8 cellular contexts compared by ENCODE assay signal in genomic region chr1:226308166-226308722, GRCh38. TPM values are rescaled to one million over a fixed set of nuclear protein-coding genes. Genes with fewer than 3 reads are reported as not detected.
DNase-seq lines count a peak whose midpoint lies in the region; FAIRE-seq and TF ChIP-seq lines count a peak whose summit lies in the region.

No MANE protein-coding gene starts in this region.

- H3K9ac ChIP-seq in astrocyte (ENCODE audit: low read length): peak overlapping the region; percentile 96

- peak; percentile 7 for DNase-seq in GM18507 (ENCODE audit: extremely low spot score, insufficient read length, low read depth)
- DNase-seq in NCI-H69 (lab: John Stamatoyannopoulos, UW): peak; percentile 82
- no peak for DNase-seq in astrocyte (ENCODE audit: low read depth)
- no peak for DNase-seq in kidney epithelial cell (ENCODE audit: low read depth)
- peak; percentile 6 for DNase-seq in stimulated activated naive CD4-positive, alpha-beta T cell treated with Interleukin-2 at 50 U/mL for 16 hours (lab: John Stamatoyannopoulos, UW)
- DNase-seq in activated CD4-positive, CD25-positive, alpha-beta regulatory T cell treated with anti-CD3 and anti-CD28 coated beads, Interleukin-2, amount 50 U/mL, for 72 hours: no peak
- DNase-seq in frontal cortex (ENCODE audit: low spot score in 2 of 2): no peak

- peaks cover 50% of the 10 kb centered on the region for H3K79me2 ChIP-seq in astrocyte (ENCODE audit: insufficient read depth, low read length)

- H3K27me3 ChIP-seq in astrocyte (ENCODE audit: insufficient read depth, low read length) (no peaks in the 10 kb centered on the region), kidney epithelial cell (ENCODE audit: control insufficient read depth, insufficient read depth, low read length) (no peaks in the 10 kb centered on the region)

- H3K4me3 ChIP-seq in HEK293 (ENCODE audit: low read depth, low read length): peak overlapping the region; percentile 81
- H3K4me3 ChIP-seq in astrocyte (ENCODE audit: insufficient read depth, low read depth, low read length): peak overlapping the region; percentile 86
- peak overlapping the region; percentile 99 for H3K4me3 ChIP-seq in kidney epithelial cell (ENCODE audit: low read depth, low read length)

- CTCF ChIA-PET in HEK293 (lab: Yijun Ruan, JAX): interaction anchor here (0.5 to 4.0 kb wide), 7 partner anchors 24 to 757 kb away, joined by 3 to 32 read pairs (median 3); no protein-coding TSS in a partner anchor

- H3K9me3 ChIP-seq in HEK293 (ENCODE audit: control insufficient read depth, insufficient read depth, low read depth, low read length): no peaks in the 10 kb centered on the region
- H3K9me3 ChIP-seq in astrocyte (ENCODE audit: insufficient read depth, low read depth, low read length): no peaks in the 10 kb centered on the region

- no peak overlapping the region for H3K27ac Mint-ChIP-seq in astrocyte (ENCODE audit: unreplicated experiment)

- peak overlapping the region; percentile 96 for H3K27ac ChIP-seq in HEK293 (ENCODE audit: extremely low read depth, low read depth, low read length)
- H3K27ac ChIP-seq in astrocyte (ENCODE audit: low read depth, low read length): peak overlapping the region; percentile 82

- H3K36me3 Mint-ChIP-seq in astrocyte (ENCODE audit: low read depth, unreplicated experiment): no peaks in the 10 kb centered on the region

- no peak for FAIRE-seq in GM18507 (lab: Jason Lieb, UNC)
- FAIRE-seq in astrocyte (lab: Jason Lieb, UNC): no peak
- no peak for FAIRE-seq in frontal cortex (lab: Jason Lieb, UNC)

- H2AFZ ChIP-seq in astrocyte (ENCODE audit: low read depth, low read length): peak overlapping the region; percentile 98

- H3K9me3 Mint-ChIP-seq in astrocyte (ENCODE audit: unreplicated experiment): no peaks in the 10 kb centered on the region

- H3K4me2 ChIP-seq in astrocyte (ENCODE audit: low read length): peak overlapping the region; percentile 98

- H3K4me1 ChIP-seq in HEK293 (ENCODE audit: control insufficient read depth, insufficient read depth, low read length) (peaks cover 8% of the 10 kb centered on the region; the same call in 1 of the 2 replicates), astrocyte (ENCODE audit: insufficient read depth, low read length) (peaks cover 5% of the 10 kb centered on the region)

- no peaks in the 10 kb centered on the region for H4K20me1 ChIP-seq in astrocyte (ENCODE audit: insufficient read depth, low read length)

- no peak for TF ChIP-seq CTCF in HEK293 (tag by site-specific recombination; IDR thresholded peaks at IDR 0.05)
- no peak for TF ChIP-seq CTCF in astrocyte (IDR thresholded peaks at IDR 0.05; ENCODE audit: insufficient read depth, low read depth, low read length)
- no peak for TF ChIP-seq CTCF in kidney epithelial cell (IDR thresholded peaks at IDR 0.05; ENCODE audit: insufficient read depth, low read length, poor library complexity, severe bottlenecking)

- H3K27me3 Mint-ChIP-seq in astrocyte (ENCODE audit: low read depth, unreplicated experiment): peaks cover 8% of the 10 kb centered on the region

- H3K4me3 Mint-ChIP-seq in astrocyte (ENCODE audit: unreplicated experiment): peak overlapping the region; percentile 91

- H3K36me3 ChIP-seq in HEK293 (ENCODE audit: control insufficient read depth in 2 of 2, insufficient read depth in 1 of 2, low read length in 2 of 2) (peaks cover 0 to 5% of the 10 kb centered on the region in 2 experiments; a peak in 1 of 3 replicates), astrocyte (ENCODE audit: insufficient read depth, low read length) (no peaks in the 10 kb centered on the region), kidney epithelial cell (ENCODE audit: control insufficient read depth, insufficient read depth, low read length) (no peaks in the 10 kb centered on the region)

- POLR2A ChIA-PET in HEK293 (lab: Yijun Ruan, JAX): interaction anchor here (0.6 to 2.8 kb wide), 15 partner anchors 8 to 246 kb away, joined by 3 to 38 read pairs (median 5); partner anchors contain the start of genes H3-3A and PARP1

- peaks cover 3% of the 10 kb centered on the region for H3K4me1 Mint-ChIP-seq in astrocyte (ENCODE audit: low read depth, unreplicated experiment)

TF ChIP-seq in HEK293, 187 proteins besides CTCF, POLR2A, EP300 and RAD21 (continues in another document):
- TF ChIP-seq SP2 (tag by site-specific recombination; IDR thresholded peaks at IDR 0.05) (peak; percentile 64), ZNF777 (tag by site-specific recombination; IDR thresholded peaks at IDR 0.05; ENCODE audit: borderline replicate concordance) (no peak), ZNF701 (tag by site-specific recombination; IDR thresholded peaks at IDR 0.05) (no peak), KLF1 (tag by site-specific recombination; IDR thresholded peaks at IDR 0.05) (no peak; the same call in 1 of the 2 replicates), ZNF311 (tag by site-specific recombination; IDR thresholded peaks at IDR 0.05; ENCODE audit: borderline replicate concordance) (no peak), ZEB2 (tag by site-specific recombination; IDR thresholded peaks at IDR 0.05) (no peak), ZNF24 (tag by site-specific recombination; IDR thresholded peaks at IDR 0.05) (no peak), BCL11B (tag by site-specific recombination; IDR thresholded peaks at IDR 0.05; ENCODE audit: low read depth) (0 out of 2 replicates have a peak, but pooled peaks have one; percentile 53), ZNF792 (tag by site-specific recombination; IDR thresholded peaks at IDR 0.05) (no peak), ZBTB48 (tag by site-specific recombination; IDR thresholded peaks at IDR 0.05) (no peak; the same call in 1 of the 2 replicates), ZNF624 (tag by site-specific recombination; IDR thresholded peaks at IDR 0.05) (no peak), BCL11A (tag by site-specific recombination; IDR thresholded peaks at IDR 0.05; ENCODE audit: low read depth) (peak; percentile 67; the same call in 1 of the 2 replicates), ZNF558 (tag by site-specific recombination; IDR thresholded peaks at IDR 0.05) (no peak), ZNF692 (tag by site-specific recombination; IDR thresholded peaks at IDR 0.05) (no peak), REPIN1 (tag by site-specific recombination; IDR thresholded peaks at IDR 0.05; ENCODE audit: low read depth) (no peak), GFI1B (tag by site-specific recombination; IDR thresholded peaks at IDR 0.05) (no peak), RBAK (tag by site-specific recombination; IDR thresholded peaks at IDR 0.05) (no peak), ZFP37 (tag by site-specific recombination; IDR thresholded peaks at IDR 0.05) (no peak), SCRT2 (tag by site-specific recombination; IDR thresholded peaks at IDR 0.05) (peak; percentile 97), MZF1 (tag by site-specific recombination; IDR thresholded peaks at IDR 0.05; ENCODE audit: borderline replicate concordance) (no peak)
- TF ChIP-seq, protein P1, sequence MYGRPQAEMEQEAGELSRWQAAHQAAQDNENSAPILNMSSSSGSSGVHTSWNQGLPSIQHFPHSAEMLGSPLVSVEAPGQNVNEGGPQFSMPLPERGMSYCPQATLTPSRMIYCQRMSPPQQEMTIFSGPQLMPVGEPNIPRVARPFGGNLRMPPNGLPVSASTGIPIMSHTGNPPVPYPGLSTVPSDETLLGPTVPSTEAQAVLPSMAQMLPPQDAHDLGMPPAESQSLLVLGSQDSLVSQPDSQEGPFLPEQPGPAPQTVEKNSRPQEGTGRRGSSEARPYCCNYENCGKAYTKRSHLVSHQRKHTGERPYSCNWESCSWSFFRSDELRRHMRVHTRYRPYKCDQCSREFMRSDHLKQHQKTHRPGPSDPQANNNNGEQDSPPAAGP (tag by site-specific recombination; IDR thresholded peaks at IDR 0.05): no peak
- TF ChIP-seq, protein P2, sequence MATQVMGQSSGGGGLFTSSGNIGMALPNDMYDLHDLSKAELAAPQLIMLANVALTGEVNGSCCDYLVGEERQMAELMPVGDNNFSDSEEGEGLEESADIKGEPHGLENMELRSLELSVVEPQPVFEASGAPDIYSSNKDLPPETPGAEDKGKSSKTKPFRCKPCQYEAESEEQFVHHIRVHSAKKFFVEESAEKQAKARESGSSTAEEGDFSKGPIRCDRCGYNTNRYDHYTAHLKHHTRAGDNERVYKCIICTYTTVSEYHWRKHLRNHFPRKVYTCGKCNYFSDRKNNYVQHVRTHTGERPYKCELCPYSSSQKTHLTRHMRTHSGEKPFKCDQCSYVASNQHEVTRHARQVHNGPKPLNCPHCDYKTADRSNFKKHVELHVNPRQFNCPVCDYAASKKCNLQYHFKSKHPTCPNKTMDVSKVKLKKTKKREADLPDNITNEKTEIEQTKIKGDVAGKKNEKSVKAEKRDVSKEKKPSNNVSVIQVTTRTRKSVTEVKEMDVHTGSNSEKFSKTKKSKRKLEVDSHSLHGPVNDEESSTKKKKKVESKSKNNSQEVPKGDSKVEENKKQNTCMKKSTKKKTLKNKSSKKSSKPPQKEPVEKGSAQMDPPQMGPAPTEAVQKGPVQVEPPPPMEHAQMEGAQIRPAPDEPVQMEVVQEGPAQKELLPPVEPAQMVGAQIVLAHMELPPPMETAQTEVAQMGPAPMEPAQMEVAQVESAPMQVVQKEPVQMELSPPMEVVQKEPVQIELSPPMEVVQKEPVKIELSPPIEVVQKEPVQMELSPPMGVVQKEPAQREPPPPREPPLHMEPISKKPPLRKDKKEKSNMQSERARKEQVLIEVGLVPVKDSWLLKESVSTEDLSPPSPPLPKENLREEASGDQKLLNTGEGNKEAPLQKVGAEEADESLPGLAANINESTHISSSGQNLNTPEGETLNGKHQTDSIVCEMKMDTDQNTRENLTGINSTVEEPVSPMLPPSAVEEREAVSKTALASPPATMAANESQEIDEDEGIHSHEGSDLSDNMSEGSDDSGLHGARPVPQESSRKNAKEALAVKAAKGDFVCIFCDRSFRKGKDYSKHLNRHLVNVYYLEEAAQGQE (tag by site-specific recombination; IDR thresholded peaks at IDR 0.05): no peak

RNA-seq across cellular contexts. Expression of gene LIN9, which starts 0.7 kb away (rescaled TPM):
- total RNA-seq in astrocyte: 2.5 and 4.0 TPM in 2 replicates
- 3.8 and 4.6 TPM in 2 replicates for total RNA-seq in kidney epithelial cell
- total RNA-seq in frontal cortex: 23.2 TPM

Comparison
In these comparisons a context has a peak if more than half of its experiments do, and no peak if none do; other contexts are left out.
1. DNase-seq: peak in GM18507 (single experiment), NCI-H69 (single experiment) and stimulated activated naive CD4-positive, alpha-beta T cell treated with Interleukin-2 at 50 U/mL for 16 hours (single experiment); none in astrocyte (single experiment), kidney epithelial cell (single experiment), activated CD4-positive, CD25-positive, alpha-beta regulatory T cell treated with anti-CD3 and anti-CD28 coated beads, Interleukin-2, amount 50 U/mL, for 72 hours (single experiment) and frontal cortex (0 of 2).
2. Peak in every context shown above with its lines, with median percentiles within 50 percentile points of each other: H3K4me3 ChIP-seq.